ENCODE assay signal across 17 cellular contexts in genomic region chr6:109442393-109442924, GRCh38. TPM values are rescaled to one million over a fixed set of nuclear protein-coding genes. Genes with fewer than 3 reads are reported as not detected.
A peak's percentile ranks its signal among the peaks of the same experiment; 100 is the strongest.
DNase-seq lines count a peak whose midpoint lies in the region; ATAC-seq, FAIRE-seq and TF ChIP-seq lines count a peak whose summit lies in the region.
"Had no signal": no experiment of that assay in that cellular context is flagged by ENCODE, and none has a peak within 500 bp of the region (broad histone marks: within the 10 kb centered on the region; RNA-seq: fewer than 3 reads in every experiment).

No MANE protein-coding gene starts in this region.

- H3K9me3 Mint-ChIP-seq in activated CD8-positive, alpha-beta T cell treated with anti-CD3 and anti-CD28 coated beads for 36 hours = no peaks in the 10 kb centered on the region

- TF ChIP-seq RAD21 in HepG2 (CRISPR knock-in tag; IDR thresholded peaks at IDR 0.05) = no peak

- in situ Hi-C loops in HepG2 (cut with HindIII; ENCODE audit: extremely low pct_ligation_motif_present, low pct_unique_long_range_greater_than_20kb) = loop anchor here (5.0 kb wide), 1 partner anchor 60 kb away; the partner anchor contains the start of gene CD164

- H3K9ac ChIP-seq in HepG2 (ENCODE audit: insufficient read depth, low read depth, low read length) = no peak overlapping the region
- no peak overlapping the region for H3K9ac ChIP-seq in keratinocyte (ENCODE audit: control insufficient read depth, extremely low read depth, insufficient read depth, low read length)

- TF ChIP-seq CTCF in HepG2 (CRISPR knock-in tag; IDR thresholded peaks at IDR 0.05) = no peak
- no peak for TF ChIP-seq CTCF in right lobe of liver (IDR thresholded peaks at IDR 0.05)
- no peak for TF ChIP-seq CTCF in activated CD8-positive, alpha-beta T cell treated with anti-CD3 and anti-CD28 coated beads for 36 hours (IDR thresholded peaks at IDR 0.05)
- no peak for TF ChIP-seq CTCF in keratinocyte (optimal IDR thresholded peaks at IDR 0.05 in 1 of 3, IDR thresholded peaks at IDR 0.05 in 1 of 3, conservative IDR thresholded peaks at IDR 0.05 in 1 of 3; ENCODE audit: extremely low read depth in 1 of 3, insufficient read depth in 2 of 3, low read length in 3 of 3)

- FAIRE-seq in HepG2 (lab: Jason Lieb, UNC) (no peak), keratinocyte (lab: Jason Lieb, UNC) (no peak)
- FAIRE-seq: G401.6 had no signal

- intact Hi-C loops in HepG2 (cut with micrococcal nuclease; ENCODE audit: unreplicated experiment) = no loop called here
- intact Hi-C loops in right lobe of liver (cut with DNase I) = no loop called here
- intact Hi-C loops in activated CD8-positive, alpha-beta T cell treated with anti-CD3 and anti-CD28 coated beads for 36 hours (cut with micrococcal nuclease) = loop anchor here (5.0 kb wide), 1 partner anchor 40 kb away; the partner anchor contains the start of gene ZBTB24

- peak overlapping the region; percentile 92 for H3K4me3 Mint-ChIP-seq in activated CD8-positive, alpha-beta T cell treated with anti-CD3 and anti-CD28 coated beads for 36 hours

- POLR2A ChIA-PET in HepG2 (lab: Yijun Ruan, JAX) = interaction anchor here (1.4 to 3.8 kb wide), 4 partner anchors 12 to 60 kb away, joined by 3 to 29 read pairs (median 13); partner anchors contain the start of genes CD164 and MICAL1
- POLR2A ChIA-PET in activated CD8-positive, alpha-beta T cell treated with anti-CD3 and anti-CD28 coated beads for 36 hours (lab: Charles Lee) = interaction anchor here (0.8 to 8.9 kb wide), 8 partner anchors 7 to 60 kb away, joined by 3 to 119 read pairs (median 6); partner anchors contain the start of genes CD164, MICAL1 and ZBTB24

- peaks cover 26% of the 10 kb centered on the region for H3K4me1 Mint-ChIP-seq in activated CD8-positive, alpha-beta T cell treated with anti-CD3 and anti-CD28 coated beads for 36 hours (ENCODE audit: low read depth)

- H4K20me1 ChIP-seq in HepG2 (ENCODE audit: insufficient read depth, low read length) (no peaks in the 10 kb centered on the region), keratinocyte (ENCODE audit: control insufficient read depth, extremely low read depth, insufficient read depth, low read length) (no peaks in the 10 kb centered on the region)

- H3K9me3 ChIP-seq in HepG2 (ENCODE audit: low read length) (no peaks in the 10 kb centered on the region), right lobe of liver (no peaks in the 10 kb centered on the region), keratinocyte (ENCODE audit: control insufficient read depth, low read depth, low read length) (no peaks in the 10 kb centered on the region)
- H3K9me3 ChIP-seq: psoas muscle had no signal

- ATAC-seq in HepG2 = no peak
- ATAC-seq in right lobe of liver = no peak
- no peak for ATAC-seq in activated CD8-positive, alpha-beta T cell treated with anti-CD3 and anti-CD28 coated beads for 36 hours
- ATAC-seq in HG03521 (IDR thresholded peaks at IDR 0.05; ENCODE audit: unreplicated experiment) = no peak
- ATAC-seq: psoas muscle had no signal

- 96% methylated on average over 6 of the region's 6 CpGs for WGBS in HepG2 (ENCODE audit: low lambda C conversion rate)
- WGBS in right lobe of liver (ENCODE audit: insufficient coverage, low coverage, low lambda C conversion rate, missing lambda C conversion rate) = no CpG with 5 or more reads among the region's 6 CpGs

- H3K79me2 ChIP-seq in HepG2 (ENCODE audit: insufficient read depth, low read length) (peaks cover 9% of the 10 kb centered on the region), keratinocyte (ENCODE audit: control insufficient read depth, insufficient read depth, low read length) (peaks cover 2% of the 10 kb centered on the region)

- peak overlapping the region; percentile 93; the same call in 1 of the 2 replicates for H3K4me2 ChIP-seq in HepG2 (ENCODE audit: low read depth, low read length)
- H3K4me2 ChIP-seq in keratinocyte (ENCODE audit: control insufficient read depth, extremely low read depth, insufficient read depth, low read depth, low read length) = peak overlapping the region; percentile 89

- dilution Hi-C loops in keratinocyte (cut with MboI; ENCODE audit: extremely low pct_ligation_motif_present, low sequenced_read_pairs) = no loop called here

- DNase-seq in HepG2 (ENCODE audit: low spot score) (no peak), right lobe of liver (no peak), keratinocyte (ENCODE audit: low read depth, low spot score) (no peak), midbrain (lab: John Stamatoyannopoulos, UW) (no peak)
- DNase-seq in activated CD8-positive, alpha-beta T cell treated with anti-CD3 and anti-CD28 coated beads for 36 hours = no peak
- DNase-seq in stimulated activated CD4-positive, alpha-beta T cell treated with anti-CD3 and anti-CD28 coated beads, Interleukin-2, amount 100 ng/mL, for 48 hours = no peak
- DNase-seq in stimulated activated CD8-positive, alpha-beta memory T cell treated with anti-CD3 and anti-CD28 coated beads, Interleukin-4, amount 100 ng/mL, for 48 hours = no peak
- DNase-seq: activated gamma-delta T cell; cerebellar nuclear complex; mammary epithelial cell; NCI-H1105; psoas muscle; SHP77 treated with DMSO at 0.1 percent for 48 hours; stimulated activated CD4-positive, alpha-beta T cell treated with anti-CD3 and anti-CD28 coated beads, Interleukin-2, amount 100 ng/mL, for 24 hours; stimulated activated naive CD4-positive, alpha-beta T cell had no signal

- H3K36me3 Mint-ChIP-seq in activated CD8-positive, alpha-beta T cell treated with anti-CD3 and anti-CD28 coated beads for 36 hours (ENCODE audit: low read depth) = peaks cover 26% of the 10 kb centered on the region

- CTCF ChIA-PET in HepG2 (lab: Yijun Ruan, JAX; ENCODE audit: low intra/inter-chr PET ratio, low total read pairs) = no interaction called here
- CTCF ChIA-PET in activated CD8-positive, alpha-beta T cell treated with anti-CD3 and anti-CD28 coated beads for 36 hours (lab: Charles Lee) = interaction anchor here (0.7 to 3.3 kb wide), 6 partner anchors 12 to 597 kb away, joined by 3 to 27 read pairs (median 6); partner anchors contain the start of genes CD164 and MICAL1

- H3K4me3 ChIP-seq in HepG2 (replicated peaks in 1 of 3; ENCODE audit: insufficient read depth in 1 of 3, low read depth in 2 of 3, low read length in 3 of 3) (no peak overlapping the region), right lobe of liver (no peak overlapping the region), keratinocyte (ENCODE audit: control insufficient read depth in 2 of 3, extremely low read depth in 1 of 3, insufficient read depth in 2 of 3, low read depth in 1 of 3, low read length in 3 of 3) (no peak overlapping the region)

- H3K9me1 ChIP-seq in keratinocyte (ENCODE audit: control insufficient read depth, extremely low read depth, insufficient read depth, low read length) = peaks cover 2% of the 10 kb centered on the region

- no peak overlapping the region for H2AFZ ChIP-seq in HepG2 (ENCODE audit: low read length)
- no peak overlapping the region for H2AFZ ChIP-seq in keratinocyte (ENCODE audit: control insufficient read depth, low read length)

- TF ChIP-seq EP300 in HepG2 (IDR thresholded peaks at IDR 0.05; ENCODE audit: low read depth in 2 of 2, low read length in 2 of 2) = no peak
- TF ChIP-seq EP300 in HepG2 (CRISPR knock-in tag; IDR thresholded peaks at IDR 0.05; ENCODE audit: borderline replicate concordance) = no peak

- BruUV-seq in HepG2 (replicated peaks; lab: Mats Ljungman, UMichigan) = no TSS peak

- H3K36me3 ChIP-seq in HepG2 (replicated peaks in 1 of 2; ENCODE audit: control insufficient read depth in 1 of 2, insufficient read depth in 2 of 2, low read length in 2 of 2) (peaks cover 2 to 10% of the 10 kb centered on the region in 2 experiments; a peak in 3 of 5 replicates), right lobe of liver (no peaks in the 10 kb centered on the region), keratinocyte (ENCODE audit: control insufficient read depth in 2 of 2, extremely low read depth in 1 of 2, insufficient read depth in 2 of 2, low read length in 2 of 2) (peaks cover 26 to 46% of the 10 kb centered on the region in 2 experiments)

- TF ChIP-seq POLR2A in HepG2 (IDR thresholded peaks at IDR 0.05; ENCODE audit: insufficient read depth in 1 of 2, low read depth in 2 of 2, low read length in 2 of 2) = no peak
- TF ChIP-seq POLR2A in right lobe of liver (IDR thresholded peaks at IDR 0.05) = no peak

- no peaks in the 10 kb centered on the region for H3K27me3 Mint-ChIP-seq in activated CD8-positive, alpha-beta T cell treated with anti-CD3 and anti-CD28 coated beads for 36 hours

- H3K27me3 ChIP-seq in HepG2 (ENCODE audit: control insufficient read depth in 1 of 2, insufficient read depth in 2 of 2, low read length in 2 of 2) = no peaks in the 10 kb centered on the region; a peak in 1 of 5 replicates
- H3K27me3 ChIP-seq in right lobe of liver = no peaks in the 10 kb centered on the region
- no peaks in the 10 kb centered on the region for H3K27me3 ChIP-seq in keratinocyte (ENCODE audit: control insufficient read depth, extremely low read depth, insufficient read depth, low read length)

- H3K4me1 ChIP-seq in HepG2 (ENCODE audit: insufficient read depth, low read length) (peaks cover 25% of the 10 kb centered on the region), right lobe of liver (peaks cover 0 to 6% (median 0%) of the 10 kb centered on the region in 4 donors), keratinocyte (ENCODE audit: control insufficient read depth, extremely low read depth, insufficient read depth, low read length) (peaks cover 17% of the 10 kb centered on the region)

- H3K27ac Mint-ChIP-seq in activated CD8-positive, alpha-beta T cell treated with anti-CD3 and anti-CD28 coated beads for 36 hours = peak overlapping the region; percentile 13

- H3K27ac ChIP-seq in HepG2 (ENCODE audit: extremely low read length, insufficient read depth, low read length) (no peak overlapping the region), right lobe of liver (no peak overlapping the region), keratinocyte (ENCODE audit: control insufficient read depth, insufficient read depth, low read length) (no peak overlapping the region)

RNA-seq across cellular contexts. Expression of gene SMPD2, which starts 1.9 kb away (rescaled TPM):
- total RNA-seq in HepG2 (2016; rRNA removed; fragmentation: Illumina TruSeq; extraction: Trizol) = 6.7 and 10.6 TPM in 2 replicates
- 4.6 and 5.2 TPM in 2 replicates for total RNA-seq in HepG2 (2016; cell fraction: cytosol; rRNA removed; fragmentation: Illumina TruSeq; extraction: Trizol; ENCODE audit: low read depth)
- 7.4 and 12.3 TPM in 2 replicates for total RNA-seq in HepG2 (2016; cell fraction: insoluble cytoplasmic fraction; rRNA removed; fragmentation: Illumina TruSeq; extraction: Trizol)
- total RNA-seq in HepG2 (2016; cell fraction: membrane; rRNA removed; fragmentation: Illumina TruSeq; extraction: Trizol) = 8.5 and 8.7 TPM in 2 replicates
- total RNA-seq in HepG2 (2016; cell fraction: nucleus; rRNA removed; fragmentation: Illumina TruSeq; extraction: Trizol) = 12.1 and 13.9 TPM in 2 replicates
- polyA plus RNA-seq in HepG2 (2011; rRNA removed) = 5.9 and 6.9 TPM in 2 replicates
- 5.0 and 5.8 TPM in 2 replicates for polyA plus RNA-seq in HepG2 (2011; cell fraction: cytosol; rRNA removed)
- 15.0 and 17.9 TPM in 2 replicates for polyA plus RNA-seq in HepG2 (2011; cell fraction: nucleus; rRNA removed)
- polyA plus RNA-seq in HepG2 (2012) = 2.4 and 4.1 TPM in 2 replicates
- polyA plus RNA-seq in HepG2 (2016; cell fraction: cytosol; fragmentation: Illumina TruSeq; extraction: Trizol; ENCODE audit: low read depth) = 5.7 and 6.5 TPM in 2 replicates
- 7.1 and 7.3 TPM in 2 replicates for polyA plus RNA-seq in HepG2 (2016; cell fraction: insoluble cytoplasmic fraction; fragmentation: Illumina TruSeq; extraction: Trizol; ENCODE audit: low read depth)
- polyA plus RNA-seq in HepG2 (2016; cell fraction: membrane; fragmentation: Illumina TruSeq; extraction: Trizol; ENCODE audit: low read depth) = 5.9 and 8.0 TPM in 2 replicates
- 13.1 and 18.5 TPM in 2 replicates for polyA plus RNA-seq in HepG2 (2016; cell fraction: nucleus; fragmentation: Illumina TruSeq; extraction: Trizol; ENCODE audit: insufficient read depth, low read depth)
- 8.7 and 50.0 TPM in 2 replicates for polyA minus RNA-seq in HepG2 (2011; rRNA and poly(A)+ RNA removed; ENCODE audit: low replicate concordance)
- polyA minus RNA-seq in HepG2 (2011; cell fraction: cytosol; rRNA and poly(A)+ RNA removed) = 1.8 and 3.3 TPM in 2 replicates
- polyA minus RNA-seq in HepG2 (2011; cell fraction: nucleus; rRNA and poly(A)+ RNA removed) = 15.7 and 21.8 TPM in 2 replicates
- total RNA-seq in right lobe of liver = 1 to 10 TPM; 3.2 to 7.7 (median 4.0) TPM
- total RNA-seq in activated CD8-positive, alpha-beta T cell treated with anti-CD3 and anti-CD28 coated beads for 36 hours = 1 to 10 TPM; 8.7 to 9.6 TPM
- polyA plus RNA-seq in keratinocyte = 11.7 to 15.8 TPM (median 13.2 TPM) in 3 replicates
- 13.0 TPM for polyA plus RNA-seq in keratinocyte (2011; ENCODE audit: low read depth)
- polyA plus RNA-seq in keratinocyte (2011; cell fraction: cytosol; rRNA removed) = 10.9 and 11.2 TPM in 2 replicates
- 17.6 and 18.8 TPM in 2 replicates for polyA plus RNA-seq in keratinocyte (2011; cell fraction: nucleus; rRNA removed)
- polyA plus RNA-seq in keratinocyte (2012; ENCODE audit: low replicate concordance) = 9.6 and 13.6 TPM in 2 replicates
- polyA minus RNA-seq in keratinocyte = 16.5 to 24.3 TPM (median 18.4 TPM) in 3 replicates
- polyA minus RNA-seq in keratinocyte (2011; cell fraction: cytosol; rRNA and poly(A)+ RNA removed) = 8.6 TPM
- 5.7 and 8.3 TPM in 2 replicates for polyA minus RNA-seq in keratinocyte (2011; cell fraction: nucleus; rRNA and poly(A)+ RNA removed)

RNA-seq across cellular contexts. Expression of gene PPIL6, which starts 2.0 kb away (rescaled TPM):
- 0.22 TPM in 1 of 2 replicates, not detected in the other for total RNA-seq in HepG2 (2016; rRNA removed; fragmentation: Illumina TruSeq; extraction: Trizol)
- total RNA-seq in HepG2 (2016; cell fraction: cytosol; rRNA removed; fragmentation: Illumina TruSeq; extraction: Trizol; ENCODE audit: low read depth) = not detected in 2 replicates
- total RNA-seq in HepG2 (2016; cell fraction: insoluble cytoplasmic fraction; rRNA removed; fragmentation: Illumina TruSeq; extraction: Trizol) = 0.16 and 0.48 TPM in 2 replicates
- total RNA-seq in HepG2 (2016; cell fraction: membrane; rRNA removed; fragmentation: Illumina TruSeq; extraction: Trizol) = 0.19 TPM in 1 of 2 replicates, not detected in the other
- not detected in 2 replicates for total RNA-seq in HepG2 (2016; cell fraction: nucleus; rRNA removed; fragmentation: Illumina TruSeq; extraction: Trizol)
- polyA plus RNA-seq in HepG2 (2011; rRNA removed) = 0.01 and 0.46 TPM in 2 replicates
- polyA plus RNA-seq in HepG2 (2011; cell fraction: cytosol; rRNA removed) = 0.05 and 0.12 TPM in 2 replicates
- polyA plus RNA-seq in HepG2 (2011; cell fraction: nucleus; rRNA removed) = not detected in 2 replicates
- polyA plus RNA-seq in HepG2 (2012) = 0.11 TPM in 1 of 2 replicates, not detected in the other
- polyA plus RNA-seq in HepG2 (2016; cell fraction: cytosol; fragmentation: Illumina TruSeq; extraction: Trizol; ENCODE audit: low read depth) = 0.31 TPM in 1 of 2 replicates, not detected in the other
- polyA plus RNA-seq in HepG2 (2016; cell fraction: insoluble cytoplasmic fraction; fragmentation: Illumina TruSeq; extraction: Trizol; ENCODE audit: low read depth) = not detected in 2 replicates
- polyA plus RNA-seq in HepG2 (2016; cell fraction: membrane; fragmentation: Illumina TruSeq; extraction: Trizol; ENCODE audit: low read depth) = 0.13 TPM in 1 of 2 replicates, not detected in the other
- polyA plus RNA-seq in HepG2 (2016; cell fraction: nucleus; fragmentation: Illumina TruSeq; extraction: Trizol; ENCODE audit: insufficient read depth, low read depth) = not detected in 2 replicates
- 0.87 TPM in 1 of 2 replicates, not detected in the other for polyA minus RNA-seq in HepG2 (2011; rRNA and poly(A)+ RNA removed; ENCODE audit: low replicate concordance)
- polyA minus RNA-seq in HepG2 (2011; cell fraction: cytosol; rRNA and poly(A)+ RNA removed) = not detected in 2 replicates
- not detected in 2 replicates for polyA minus RNA-seq in HepG2 (2011; cell fraction: nucleus; rRNA and poly(A)+ RNA removed)
- under 1 TPM in 4 of 6 experiments, not detected in 2; 0.12 to 0.42 (median 0.33) TPM for total RNA-seq in right lobe of liver
- under 1 TPM; 0.27 to 0.38 TPM for total RNA-seq in activated CD8-positive, alpha-beta T cell treated with anti-CD3 and anti-CD28 coated beads for 36 hours
- 0.82 to 1.4 TPM (median 1.3 TPM) in 3 replicates for polyA plus RNA-seq in keratinocyte
- 2.0 TPM for polyA plus RNA-seq in keratinocyte (2011; ENCODE audit: low read depth)
- polyA plus RNA-seq in keratinocyte (2011; cell fraction: cytosol; rRNA removed) = 1.1 and 1.8 TPM in 2 replicates
- 0.90 and 1.0 TPM in 2 replicates for polyA plus RNA-seq in keratinocyte (2011; cell fraction: nucleus; rRNA removed)
- polyA plus RNA-seq in keratinocyte (2012; ENCODE audit: low replicate concordance) = 0.48 and 1.7 TPM in 2 replicates
- polyA minus RNA-seq in keratinocyte = 0.23 to 0.29 TPM in 2 of 3 replicates, not detected in the other
- polyA minus RNA-seq in keratinocyte (2011; cell fraction: cytosol; rRNA and poly(A)+ RNA removed) = not detected
- 1.4 TPM in 1 of 2 replicates, not detected in the other for polyA minus RNA-seq in keratinocyte (2011; cell fraction: nucleus; rRNA and poly(A)+ RNA removed)

RNA-seq across cellular contexts. Expression of gene MICAL1, which starts 13.1 kb away (rescaled TPM):
- total RNA-seq in HepG2 (2016; rRNA removed; fragmentation: Illumina TruSeq; extraction: Trizol) = 1.9 and 6.9 TPM in 2 replicates
- total RNA-seq in HepG2 (2016; cell fraction: cytosol; rRNA removed; fragmentation: Illumina TruSeq; extraction: Trizol; ENCODE audit: low read depth) = 1.1 and 2.9 TPM in 2 replicates
- total RNA-seq in HepG2 (2016; cell fraction: insoluble cytoplasmic fraction; rRNA removed; fragmentation: Illumina TruSeq; extraction: Trizol) = 2.2 and 7.5 TPM in 2 replicates
- total RNA-seq in HepG2 (2016; cell fraction: membrane; rRNA removed; fragmentation: Illumina TruSeq; extraction: Trizol) = 0.87 and 1.4 TPM in 2 replicates
- 10.6 and 12.0 TPM in 2 replicates for total RNA-seq in HepG2 (2016; cell fraction: nucleus; rRNA removed; fragmentation: Illumina TruSeq; extraction: Trizol)
- polyA plus RNA-seq in HepG2 (2011; rRNA removed) = 39.0 and 48.0 TPM in 2 replicates
- 6.7 and 9.8 TPM in 2 replicates for polyA plus RNA-seq in HepG2 (2011; cell fraction: cytosol; rRNA removed)
- polyA plus RNA-seq in HepG2 (2011; cell fraction: nucleus; rRNA removed) = 432 and 521 TPM in 2 replicates
- polyA plus RNA-seq in HepG2 (2012) = 10.5 and 18.1 TPM in 2 replicates
- polyA plus RNA-seq in HepG2 (2016; cell fraction: cytosol; fragmentation: Illumina TruSeq; extraction: Trizol; ENCODE audit: low read depth) = 0.25 and 0.36 TPM in 2 replicates
- 2.0 and 2.3 TPM in 2 replicates for polyA plus RNA-seq in HepG2 (2016; cell fraction: insoluble cytoplasmic fraction; fragmentation: Illumina TruSeq; extraction: Trizol; ENCODE audit: low read depth)
- 0.81 and 0.95 TPM in 2 replicates for polyA plus RNA-seq in HepG2 (2016; cell fraction: membrane; fragmentation: Illumina TruSeq; extraction: Trizol; ENCODE audit: low read depth)
- polyA plus RNA-seq in HepG2 (2016; cell fraction: nucleus; fragmentation: Illumina TruSeq; extraction: Trizol; ENCODE audit: insufficient read depth, low read depth) = 40.3 and 54.1 TPM in 2 replicates
- 6.9 and 18.4 TPM in 2 replicates for polyA minus RNA-seq in HepG2 (2011; rRNA and poly(A)+ RNA removed; ENCODE audit: low replicate concordance)
- 4.7 and 5.5 TPM in 2 replicates for polyA minus RNA-seq in HepG2 (2011; cell fraction: cytosol; rRNA and poly(A)+ RNA removed)
- 36.2 and 38.4 TPM in 2 replicates for polyA minus RNA-seq in HepG2 (2011; cell fraction: nucleus; rRNA and poly(A)+ RNA removed)
- 10 to 100 TPM in 2 of 6 experiments, 1 to 10 TPM in 4; 1.4 to 11.7 (median 5.2) TPM for total RNA-seq in right lobe of liver
- total RNA-seq in activated CD8-positive, alpha-beta T cell treated with anti-CD3 and anti-CD28 coated beads for 36 hours = 10 to 100 TPM; 17.7 TPM
- polyA plus RNA-seq in keratinocyte = 25.6 to 37.6 TPM (median 29.8 TPM) in 3 replicates
- 7.4 TPM for polyA plus RNA-seq in keratinocyte (2011; ENCODE audit: low read depth)
- 11.6 and 19.6 TPM in 2 replicates for polyA plus RNA-seq in keratinocyte (2011; cell fraction: cytosol; rRNA removed)
- 145 and 157 TPM in 2 replicates for polyA plus RNA-seq in keratinocyte (2011; cell fraction: nucleus; rRNA removed)
- polyA plus RNA-seq in keratinocyte (2012; ENCODE audit: low replicate concordance) = 11.8 and 32.3 TPM in 2 replicates
- 31.3 to 44.9 TPM (median 33.0 TPM) in 3 replicates for polyA minus RNA-seq in keratinocyte
- polyA minus RNA-seq in keratinocyte (2011; cell fraction: cytosol; rRNA and poly(A)+ RNA removed) = 42.6 TPM
- 39.6 and 50.9 TPM in 2 replicates for polyA minus RNA-seq in keratinocyte (2011; cell fraction: nucleus; rRNA and poly(A)+ RNA removed)

RNA-seq across cellular contexts. Expression of gene ZBTB24, which starts 40.6 kb away (rescaled TPM):
- 6.2 and 8.7 TPM in 2 replicates for total RNA-seq in HepG2 (2016; rRNA removed; fragmentation: Illumina TruSeq; extraction: Trizol)
- 1.1 and 1.2 TPM in 2 replicates for total RNA-seq in HepG2 (2016; cell fraction: cytosol; rRNA removed; fragmentation: Illumina TruSeq; extraction: Trizol; ENCODE audit: low read depth)
- total RNA-seq in HepG2 (2016; cell fraction: insoluble cytoplasmic fraction; rRNA removed; fragmentation: Illumina TruSeq; extraction: Trizol) = 6.7 and 8.3 TPM in 2 replicates
- total RNA-seq in HepG2 (2016; cell fraction: membrane; rRNA removed; fragmentation: Illumina TruSeq; extraction: Trizol) = 4.0 and 4.6 TPM in 2 replicates
- total RNA-seq in HepG2 (2016; cell fraction: nucleus; rRNA removed; fragmentation: Illumina TruSeq; extraction: Trizol) = 5.4 and 5.8 TPM in 2 replicates
- polyA plus RNA-seq in HepG2 (2011; rRNA removed) = 1.5 and 1.6 TPM in 2 replicates
- polyA plus RNA-seq in HepG2 (2011; cell fraction: cytosol; rRNA removed) = 1.0 and 1.4 TPM in 2 replicates
- 1.5 and 1.7 TPM in 2 replicates for polyA plus RNA-seq in HepG2 (2011; cell fraction: nucleus; rRNA removed)
- 2.3 and 2.8 TPM in 2 replicates for polyA plus RNA-seq in HepG2 (2012)
- polyA plus RNA-seq in HepG2 (2016; cell fraction: cytosol; fragmentation: Illumina TruSeq; extraction: Trizol; ENCODE audit: low read depth) = 0.88 and 0.89 TPM in 2 replicates
- 6.1 and 6.3 TPM in 2 replicates for polyA plus RNA-seq in HepG2 (2016; cell fraction: insoluble cytoplasmic fraction; fragmentation: Illumina TruSeq; extraction: Trizol; ENCODE audit: low read depth)
- polyA plus RNA-seq in HepG2 (2016; cell fraction: membrane; fragmentation: Illumina TruSeq; extraction: Trizol; ENCODE audit: low read depth) = 1.9 and 2.0 TPM in 2 replicates
- 7.1 and 7.4 TPM in 2 replicates for polyA plus RNA-seq in HepG2 (2016; cell fraction: nucleus; fragmentation: Illumina TruSeq; extraction: Trizol; ENCODE audit: insufficient read depth, low read depth)
- polyA minus RNA-seq in HepG2 (2011; rRNA and poly(A)+ RNA removed; ENCODE audit: low replicate concordance) = 1.3 and 9.1 TPM in 2 replicates
- polyA minus RNA-seq in HepG2 (2011; cell fraction: cytosol; rRNA and poly(A)+ RNA removed) = 2.5 and 3.1 TPM in 2 replicates
- 4.1 and 4.4 TPM in 2 replicates for polyA minus RNA-seq in HepG2 (2011; cell fraction: nucleus; rRNA and poly(A)+ RNA removed)
- 1 to 10 TPM; 2.4 to 3.6 (median 2.7) TPM for total RNA-seq in right lobe of liver
- 10 to 100 TPM; 10.5 to 11.8 TPM for total RNA-seq in activated CD8-positive, alpha-beta T cell treated with anti-CD3 and anti-CD28 coated beads for 36 hours
- 3.0 to 5.1 TPM (median 4.6 TPM) in 3 replicates for polyA plus RNA-seq in keratinocyte
- 2.9 TPM for polyA plus RNA-seq in keratinocyte (2011; ENCODE audit: low read depth)
- polyA plus RNA-seq in keratinocyte (2011; cell fraction: cytosol; rRNA removed) = 2.2 and 3.6 TPM in 2 replicates
- polyA plus RNA-seq in keratinocyte (2011; cell fraction: nucleus; rRNA removed) = 4.8 and 5.5 TPM in 2 replicates
- polyA plus RNA-seq in keratinocyte (2012; ENCODE audit: low replicate concordance) = 2.1 and 5.5 TPM in 2 replicates
- 3.9 to 6.4 TPM (median 6.2 TPM) in 3 replicates for polyA minus RNA-seq in keratinocyte
- polyA minus RNA-seq in keratinocyte (2011; cell fraction: cytosol; rRNA and poly(A)+ RNA removed) = 3.6 TPM
- 3.5 and 6.9 TPM in 2 replicates for polyA minus RNA-seq in keratinocyte (2011; cell fraction: nucleus; rRNA and poly(A)+ RNA removed)
